ENCODE assay signal across 28 cellular contexts in genomic region chr10:132726951-132727350, GRCh38. TPM values are rescaled to one million over a fixed set of nuclear protein-coding genes. Genes with fewer than 3 reads are reported as not detected.
"Had no signal": no experiment of that assay in that cellular context is flagged by ENCODE, and none has a peak within 500 bp of the region (broad histone marks: within the 10 kb centered on the region; RNA-seq: fewer than 3 reads in every experiment).

No MANE protein-coding gene starts in this region.

- H3K9me3 Mint-ChIP-seq: stimulated activated memory B cell treated with anti-CD40 and anti-IgM and Interleukin-4, amounts not matched to agents 10 μg/mL and 1 μg/mL and 100 μg/mL, for 72 hours; stimulated activated naive B cell treated with anti-CD40 and anti-IgM and Interleukin-4, amounts not matched to agents 10 μg/mL and 1 μg/mL and 100 μg/mL, for 72 hours; stimulated activated naive CD8-positive, alpha-beta T cell treated with anti-CD3 and anti-CD28 coated beads, Interleukin-15, amount 100 ng/mL, for 72 hours; stimulated activated naive CD8-positive, alpha-beta T cell treated with anti-CD3 and anti-CD28 coated beads, Interleukin-15, Interleukin-2, amounts not matched to agents 100 ng/mL and 50 ng/mL, for 24 hours; type B pancreatic cell had no signal

- DNase-seq: stimulated activated CD4-positive, alpha-beta T cell treated with anti-CD3 and anti-CD28 coated beads, Interleukin-2, amount 100 ng/mL, for 48 hours; stimulated activated CD4-positive, alpha-beta T cell treated with anti-CD3 and anti-CD28 coated beads, Interleukin-4, amount 100 ng/mL, for 1 hour; stimulated activated CD4-positive, alpha-beta T cell treated with anti-CD3 and anti-CD28 coated beads, Interleukin-4, amount 100 ng/mL, for 24 hours; stimulated activated CD4-positive, alpha-beta T cell treated with anti-CD3 and anti-CD28 coated beads, Interleukin-4, amount 100 ng/mL, for 4 hours; stimulated activated CD8-positive, alpha-beta memory T cell treated with anti-CD3 and anti-CD28 coated beads, Interleukin-4, amount 100 ng/mL, for 48 hours; stimulated activated naive B cell treated with anti-CD40 and anti-IgM and Interleukin-4, amounts not matched to agents 10 μg/mL and 1 μg/mL and 100 μg/mL, for 72 hours; stimulated activated naive CD4-positive, alpha-beta T cell; stimulated activated naive CD4-positive, alpha-beta T cell treated with Interleukin-2 at 50 U/mL for 16 hours; stimulated activated naive CD8-positive, alpha-beta T cell treated with anti-CD3 and anti-CD28 coated beads, Interleukin-15, amount 100 ng/mL, for 72 hours; stimulated activated naive CD8-positive, alpha-beta T cell treated with anti-CD3 and anti-CD28 coated beads, Interleukin-15, Interleukin-2, amounts not matched to agents 100 U/mL and 50 U/mL, for 24 hours; stomach; substantia nigra; testis; thyroid gland; tibial artery; transverse colon; trophoblast cell; upper lobe of right lung; uterus had no signal

- H3K27ac Mint-ChIP-seq: stimulated activated memory B cell treated with anti-CD40 and anti-IgM and Interleukin-4, amounts not matched to agents 10 μg/mL and 1 μg/mL and 100 μg/mL, for 72 hours; stimulated activated naive B cell treated with anti-CD40 and anti-IgM and Interleukin-4, amounts not matched to agents 10 μg/mL and 1 μg/mL and 100 μg/mL, for 72 hours; stimulated activated naive CD8-positive, alpha-beta T cell treated with anti-CD3 and anti-CD28 coated beads, Interleukin-15, amount 100 ng/mL, for 72 hours; stimulated activated naive CD8-positive, alpha-beta T cell treated with anti-CD3 and anti-CD28 coated beads, Interleukin-15, Interleukin-2, amounts not matched to agents 100 ng/mL and 50 ng/mL, for 24 hours; type B pancreatic cell had no signal

- H3K4me3 Mint-ChIP-seq: stimulated activated memory B cell treated with anti-CD40 and anti-IgM and Interleukin-4, amounts not matched to agents 10 μg/mL and 1 μg/mL and 100 μg/mL, for 72 hours; stimulated activated naive B cell treated with anti-CD40 and anti-IgM and Interleukin-4, amounts not matched to agents 10 μg/mL and 1 μg/mL and 100 μg/mL, for 72 hours; stimulated activated naive CD8-positive, alpha-beta T cell treated with anti-CD3 and anti-CD28 coated beads, Interleukin-15, amount 100 ng/mL, for 72 hours; stimulated activated naive CD8-positive, alpha-beta T cell treated with anti-CD3 and anti-CD28 coated beads, Interleukin-15, Interleukin-2, amounts not matched to agents 100 ng/mL and 50 ng/mL, for 24 hours; type B pancreatic cell had no signal

- H3K4me1 Mint-ChIP-seq: stimulated activated memory B cell treated with anti-CD40 and anti-IgM and Interleukin-4, amounts not matched to agents 10 μg/mL and 1 μg/mL and 100 μg/mL, for 72 hours; stimulated activated naive B cell treated with anti-CD40 and anti-IgM and Interleukin-4, amounts not matched to agents 10 μg/mL and 1 μg/mL and 100 μg/mL, for 72 hours; stimulated activated naive CD8-positive, alpha-beta T cell treated with anti-CD3 and anti-CD28 coated beads, Interleukin-15, amount 100 ng/mL, for 72 hours had no signal

- ATAC-seq: stimulated activated memory B cell treated with anti-CD40 and anti-IgM and Interleukin-4, amounts not matched to agents 10 μg/mL and 1 μg/mL and 100 μg/mL, for 72 hours; stimulated activated naive B cell treated with anti-CD40 and anti-IgM and Interleukin-4, amounts not matched to agents 10 μg/mL and 1 μg/mL and 100 μg/mL, for 72 hours; stimulated activated naive CD8-positive, alpha-beta T cell treated with anti-CD3 and anti-CD28 coated beads, Interleukin-15, amount 100 ng/mL, for 72 hours; stimulated activated naive CD8-positive, alpha-beta T cell treated with anti-CD3 and anti-CD28 coated beads, Interleukin-15, Interleukin-2, amounts not matched to agents 100 U/mL and 50 U/mL, for 24 hours; upper lobe of right lung had no signal

RNA-seq across cellular contexts. Expression of gene NKX6-2, which starts 59.0 kb away (rescaled TPM):
- total RNA-seq: subcutaneous adipose tissue, suprapubic skin, temporal lobe, thyroid gland, transverse colon, upper lobe of left lung, upper lobe of right lung, ureter, urinary bladder had no signal
